Comparison of ENCODE assay signal across 8 cellular contexts in genomic region chr1:117059678-117060440, GRCh38. TPM values are rescaled to one million over a fixed set of nuclear protein-coding genes. Genes with fewer than 3 reads are reported as not detected.
DNase-seq lines count a peak whose midpoint lies in the region; ATAC-seq, FAIRE-seq and TF ChIP-seq lines count a peak whose summit lies in the region.

TSS of gene TTF2 (plus strand) at chr1:117060326. CDS start at chr1:117060347, 21 bp downstream.

- 0 to 1% methylated on average over 48 of the region's 48 CpGs for WGBS in heart right ventricle, 2 donors

- FAIRE-seq in GM12892 (lab: Jason Lieb, UNC) = peak; percentile 90

- TF ChIP-seq POLR2A in GM12892 (IDR thresholded peaks at IDR 0.05; ENCODE audit: low read depth, low read length) = peak; percentile 87

- TF ChIP-seq CTCF in heart right ventricle (IDR thresholded peaks at IDR 0.05) = peak in 7 of 9 donors; percentile 15 to 57 (median 30)
- TF ChIP-seq CTCF in upper lobe of right lung (IDR thresholded peaks at IDR 0.05) = peak; percentile 19

- intact Hi-C loops in heart right ventricle (cut with DNase I) (loop anchor here in 9 of 10 donors (5.0 to 10.0 kb wide), 9 partner anchors 65 to 695 kb away; partner anchors contain the start of genes CD58 (in 7 of the 9) and TRIM45 (in 1 of the 9)), posterior cingulate gyrus (cut with DNase I) (loop anchor here (5.0 kb wide), 1 partner anchor 488 kb away; the partner anchor contains the start of gene CD58), upper lobe of right lung (cut with DNase I) (loop anchor here (10.0 kb wide), 1 partner anchor 335 kb away; no protein-coding TSS in a partner anchor)

- H3K4me1 ChIP-seq in adipocyte (ENCODE audit: control insufficient read depth, insufficient read depth, low read length) (peaks cover 12% of the 10 kb centered on the region), heart right ventricle (peaks cover 0 to 25% (median 9%) of the 10 kb centered on the region in 9 donors), upper lobe of right lung (peaks cover 4% of the 10 kb centered on the region)

- H3K9ac ChIP-seq in adipocyte (ENCODE audit: low read length) = peak within 1 kb of the TSS; percentile 85

- peak; percentile 86 for DNase-seq in GM12892 (ENCODE audit: insufficient read length)
- DNase-seq in NCI-H1436 (lab: John Stamatoyannopoulos, UW) = peak; percentile 99
- DNase-seq in SW480 (ENCODE audit: low spot score) = peak; percentile 99
- peak; percentile 99 for DNase-seq in adipocyte (ENCODE audit: low read depth)
- peak; percentile 82 to 97 for DNase-seq in heart right ventricle
- DNase-seq in posterior cingulate gyrus = peak; percentile 79 to 98 (median 88)
- peak; percentile 93 for DNase-seq in upper lobe of right lung

- peak within 1 kb of the TSS; percentile 96 for H3K4me3 ChIP-seq in adipocyte (ENCODE audit: low read length)
- H3K4me3 ChIP-seq in heart right ventricle = peak within 1 kb of the TSS; percentile 57 to 88 (median 78)
- peak within 1 kb of the TSS; percentile 84 for H3K4me3 ChIP-seq in upper lobe of right lung

- ATAC-seq in HG02840 (IDR thresholded peaks at IDR 0.05; ENCODE audit: low FRiP score, unreplicated experiment) (peak; percentile 94), heart right ventricle (peak; percentile 99 to 100 (median 99)), upper lobe of right lung (peak; percentile 99)

- peak within 1 kb of the TSS in 8 of 10 donors; percentile 7 to 82 (median 64) for H3K27ac ChIP-seq in heart right ventricle
- peak within 1 kb of the TSS; percentile 75 for H3K27ac ChIP-seq in upper lobe of right lung

- H3K36me3 ChIP-seq in adipocyte (ENCODE audit: control insufficient read depth, insufficient read depth, low read length, severe bottlenecking) (no peaks in the 10 kb centered on the region), heart right ventricle (peaks cover 0 to 23% (median 0%) of the 10 kb centered on the region in 9 donors), upper lobe of right lung (no peaks in the 10 kb centered on the region)

- H3K27me3 ChIP-seq in adipocyte (replicated peaks; ENCODE audit: control insufficient read depth, insufficient read depth, low read length) = no peaks in the 10 kb centered on the region
- H3K27me3 ChIP-seq in heart right ventricle = no peaks in the 10 kb centered on the region
- H3K27me3 ChIP-seq in upper lobe of right lung = no peaks in the 10 kb centered on the region

- H3K9me3 ChIP-seq in adipocyte (ENCODE audit: control insufficient read depth, low read length) = no peaks in the 10 kb centered on the region
- H3K9me3 ChIP-seq in heart right ventricle = no peaks in the 10 kb centered on the region
- no peaks in the 10 kb centered on the region for H3K9me3 ChIP-seq in upper lobe of right lung

RNA-seq across cellular contexts. Expression of gene TTF2, which starts in this region (rescaled TPM):
- polyA plus RNA-seq in GM12892 (2012; ENCODE audit: missing spikeins) = 96.2 TPM
- total RNA-seq in heart right ventricle (10 to 100 TPM in 5 of 10 donors, 1 to 10 TPM in 5; 5.0 to 19.0 (median 10.4) TPM), upper lobe of right lung (14.8 TPM)
- polyA plus RNA-seq in heart right ventricle = 1 to 10 TPM; 2.0 to 3.0 TPM

Comparison
In these comparisons a context has a peak if more than half of its experiments do, and no peak if none do; other contexts are left out.
1. Peak in every context shown above with its lines: DNase-seq, ATAC-seq, H3K4me3 ChIP-seq and H3K27ac ChIP-seq.